In the genomic region with DNA sequence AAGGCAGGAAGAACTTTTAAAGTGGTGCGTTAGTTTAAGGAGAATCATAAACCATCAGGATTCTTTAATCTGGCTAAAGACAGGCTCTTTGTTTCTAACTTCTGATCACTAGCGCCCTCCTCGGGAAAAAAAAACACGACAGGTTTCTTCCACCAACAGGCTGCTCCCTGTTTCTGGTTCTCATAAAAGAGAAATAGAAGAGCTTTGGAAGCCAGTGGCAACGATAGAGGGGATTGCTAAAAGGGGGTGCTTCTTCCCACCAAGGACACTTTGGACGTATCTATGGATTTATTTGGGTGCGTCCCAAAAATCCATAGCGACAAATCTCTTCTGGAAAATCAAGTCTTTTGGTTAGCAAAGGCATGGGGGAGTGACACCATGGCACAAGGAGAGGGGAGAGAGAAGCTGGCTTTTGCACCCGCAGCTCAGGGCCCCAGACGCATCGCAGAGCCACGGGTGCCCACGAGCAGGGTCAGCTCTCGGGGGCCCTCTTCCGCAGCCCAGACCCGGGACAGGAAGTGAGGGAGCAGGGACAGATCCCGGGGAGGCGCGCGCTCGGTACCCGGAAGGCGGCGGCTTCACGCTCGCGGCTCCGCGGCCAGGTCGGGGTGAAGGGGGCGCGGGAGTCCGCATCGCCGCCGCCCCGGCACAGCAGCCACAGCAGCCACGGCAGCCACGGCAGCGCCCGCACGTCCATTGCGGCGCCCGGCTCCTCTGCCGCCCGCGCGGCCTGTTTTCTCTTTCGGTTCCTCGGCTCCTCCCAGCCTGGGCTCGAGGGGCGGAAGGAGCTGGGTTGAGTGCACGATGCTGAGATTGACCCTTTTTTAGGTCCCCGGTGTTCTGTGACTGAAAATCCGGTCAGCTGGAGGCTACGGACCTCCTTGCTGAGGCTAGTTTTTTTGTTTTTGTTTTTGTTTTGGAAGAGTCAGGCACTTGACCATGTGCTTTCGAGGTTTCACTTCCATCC, we compare ENCODE assay signal across 8 cellular contexts.
DNase-seq lines count a peak whose midpoint lies in the region; ATAC-seq and TF ChIP-seq lines count a peak whose summit lies in the region.

CTSO (minus strand) TSS at position 716 of the 967 bp plus-strand sequence; CDS start at position 697, 19 bp downstream.

- TF ChIP-seq CTCF in choroid plexus epithelial cell (conservative IDR thresholded peaks at IDR 0.05; ENCODE audit: low read depth, low read length), result peak; percentile 76

- peak; percentile 95 for ATAC-seq in HG03095 (IDR thresholded peaks at IDR 0.05; ENCODE audit: unreplicated experiment)

- H3K27ac ChIP-seq in ACC112 (ENCODE audit: low read depth, low read length), result peak within 1 kb of the TSS; percentile 86

- TF ChIP-seq POLR2A in GM18526 (IDR thresholded peaks at IDR 0.05; ENCODE audit: extremely low read depth, insufficient read length), result peak; percentile 89

- DNase-seq in NCI-H2227 (lab: John Stamatoyannopoulos, UW; ENCODE audit: unreplicated experiment) (peak; percentile 83), choroid plexus epithelial cell (ENCODE audit: low read depth) (peak; percentile 92), kidney tubule cell (ENCODE audit: low spot score) (peak; percentile 81)
- DNase-seq in activated CD4-positive, alpha-beta T cell treated with anti-CD3 and anti-CD28 coated beads for 1 hour, result peak; percentile 57
- DNase-seq in stimulated activated CD4-positive, alpha-beta T cell treated with anti-CD3 and anti-CD28 coated beads, Interleukin-1b, Interleukin-23, amount 100 ng/mL, for 24 hours (ENCODE audit: low read depth in 4 of 4, low spot score in 1 of 4), result peak; percentile 41 to 57 (median 46)

- H3K27me3 ChIP-seq in ACC112 (ENCODE audit: insufficient read depth, low read length), result no peaks in the 10 kb centered on the region

- peaks cover 4% of the 10 kb centered on the region for H3K4me1 ChIP-seq in ACC112 (ENCODE audit: control insufficient read depth, insufficient read depth, low read length, unreplicated experiment)

- no peaks in the 10 kb centered on the region for H3K79me2 ChIP-seq in ACC112 (ENCODE audit: control insufficient read depth, insufficient read depth, low read length, unreplicated experiment)

- H3K4me3 ChIP-seq in ACC112 (ENCODE audit: low read depth, low read length) (peak within 1 kb of the TSS; percentile 79), choroid plexus epithelial cell (ENCODE audit: low read depth, low read length) (peak within 1 kb of the TSS; percentile 78)

- H3K36me3 ChIP-seq in ACC112 (ENCODE audit: insufficient read depth, low read length), result no peaks in the 10 kb centered on the region

- peak within 1 kb of the TSS; percentile 100 for H2AFZ ChIP-seq in ACC112 (ENCODE audit: low read length, unreplicated experiment)

Comparison
In these comparisons a context has a peak if more than half of its experiments do, and no peak if none do; other contexts are left out.
1. Peak in every context shown above with its lines: DNase-seq, ATAC-seq, H3K4me3 ChIP-seq and H3K27ac ChIP-seq.